10 cellular contexts compared by ENCODE assay signal in genomic region chr6:115838763-115839401, GRCh38.
DNase-seq lines count a peak whose midpoint lies in the region; ATAC-seq and TF ChIP-seq lines count a peak whose summit lies in the region.
"Had no signal": no experiment of that assay in that cellular context is flagged by ENCODE, and none has a peak within 500 bp of the region (broad histone marks: within the 10 kb centered on the region; RNA-seq: fewer than 3 reads in every experiment).

No MANE protein-coding gene starts in this region.

- RAD21 ChIA-PET in HCT116 (lab: Charles Lee; ENCODE audit: low non-redundant PET in 1 of 2, low total read pairs in 2 of 2, uncharacterized antibody in 2 of 2, unreplicated experiment in 2 of 2): no interaction called here

- CTCF ChIA-PET in HCT116 (lab: Charles Lee): interaction anchor here (0.5 to 1.2 kb wide), 4 partner anchors 14 to 30 kb away, joined by 3 to 6 read pairs (median 4); no protein-coding TSS in a partner anchor
- CTCF ChIA-PET in CD4-positive, alpha-beta memory T cell (lab: Charles Lee; ENCODE audit: partially characterized antibody): no interaction called here

- H3K9me3 Mint-ChIP-seq in nephron progenitor cell: peaks cover 16% of the 10 kb centered on the region
- peaks cover 0 to 6% (median 0%) of the 10 kb centered on the region in 8 donors for H3K9me3 Mint-ChIP-seq in CD4-positive, alpha-beta memory T cell

- no peaks in the 10 kb centered on the region for H4K20me1 ChIP-seq in HCT116 (ENCODE audit: insufficient read depth)
- no peaks in the 10 kb centered on the region for H4K20me1 ChIP-seq in Karpas-422 (ENCODE audit: insufficient read depth, low read depth, low read length)

- H3K79me2 ChIP-seq in HCT116 (ENCODE audit: insufficient read depth, low read length): no peaks in the 10 kb centered on the region
- no peaks in the 10 kb centered on the region for H3K79me2 ChIP-seq in Karpas-422 (ENCODE audit: low read length)

- no peak for TF ChIP-seq RAD21 in HCT116 (IDR thresholded peaks at IDR 0.05; ENCODE audit: low read depth)

- no peak overlapping the region for H3K9ac ChIP-seq in HCT116 (ENCODE audit: low read length)
- H3K9ac ChIP-seq in Karpas-422 (ENCODE audit: low read length): no peak overlapping the region

- TF ChIP-seq CTCF in HCT116 (IDR thresholded peaks at IDR 0.05 in 2 of 3, conservative IDR thresholded peaks at IDR 0.05 in 1 of 3; ENCODE audit: borderline replicate concordance in 1 of 3, insufficient read depth in 1 of 3, low read depth in 2 of 3, low read length in 2 of 3) (peak; percentile 23 to 78 (median 67); a peak in 4 of 6 replicates), body of pancreas (IDR thresholded peaks at IDR 0.05) (peak in 6 of 7 experiments; percentile 22 to 45 (median 34)), nephron progenitor cell (IDR thresholded peaks at IDR 0.05) (peak; percentile 41)

- H3K4me1 Mint-ChIP-seq in nephron progenitor cell: no peaks in the 10 kb centered on the region
- H3K4me1 Mint-ChIP-seq in CD4-positive, alpha-beta memory T cell: no peaks in the 10 kb centered on the region

- intact Hi-C loops in HCT116 (cut with micrococcal nuclease): no loop called here
- intact Hi-C loops in body of pancreas (cut with DNase I): no loop called here
- intact Hi-C loops in CD4-positive, alpha-beta memory T cell (cut with micrococcal nuclease): no loop called here

- TF ChIP-seq POLR2A in HCT116 (IDR thresholded peaks at IDR 0.05; ENCODE audit: borderline replicate concordance, extremely low read depth, insufficient read depth, insufficient read length) (no peak), body of pancreas (IDR thresholded peaks at IDR 0.05) (no peak)

- H3K4me2 ChIP-seq in HCT116 (ENCODE audit: low read length): no peak overlapping the region
- no peak overlapping the region for H3K4me2 ChIP-seq in Karpas-422 (ENCODE audit: low read depth, low read length, poor library complexity, severe bottlenecking)

- H3K27me3 ChIP-seq in HCT116 (ENCODE audit: insufficient read depth, low read length) (0 out of 2 replicates have a peak, but pooled peaks cover 4% of the 10 kb centered on the region), Karpas-422 (ENCODE audit: low read length) (no peaks in the 10 kb centered on the region), body of pancreas (no peaks in the 10 kb centered on the region)
- no peaks in the 10 kb centered on the region for H3K27me3 ChIP-seq in CD4-positive, alpha-beta memory T cell (ENCODE audit: insufficient read depth, low read length)

- BruUV-seq in HCT116 (replicated peaks; lab: Mats Ljungman, UMichigan): no TSS peak

- H3K4me3 ChIP-seq in HCT116 (replicated peaks in 1 of 2; ENCODE audit: low read depth in 1 of 2, low read length in 2 of 2): no peak overlapping the region
- no peak overlapping the region for H3K4me3 ChIP-seq in Karpas-422 (ENCODE audit: low read length)
- H3K4me3 ChIP-seq in body of pancreas: no peak overlapping the region
- H3K4me3 ChIP-seq in CD4-positive, alpha-beta memory T cell (ENCODE audit: low read length in 2 of 2): no peak overlapping the region

- no peak overlapping the region for H3K27ac Mint-ChIP-seq in nephron progenitor cell
- no peak overlapping the region for H3K27ac Mint-ChIP-seq in CD4-positive, alpha-beta memory T cell
- H3K27ac Mint-ChIP-seq: stimulated activated naive CD8-positive, alpha-beta T cell treated with anti-CD3 and anti-CD28 coated beads, Interleukin-15, Interleukin-2, amounts not matched to agents 100 ng/mL and 50 ng/mL, for 24 hours had no signal

- H3K36me3 ChIP-seq in HCT116 (ENCODE audit: control insufficient read depth in 1 of 2, insufficient read depth in 2 of 2, low read length in 2 of 2): no peaks in the 10 kb centered on the region
- H3K36me3 ChIP-seq in Karpas-422 (ENCODE audit: insufficient read depth, low read length): no peaks in the 10 kb centered on the region
- H3K36me3 ChIP-seq in body of pancreas (replicated peaks in 1 of 2; ENCODE audit: insufficient read depth in 1 of 2, low read depth in 2 of 2): no peaks in the 10 kb centered on the region
- H3K36me3 ChIP-seq in CD4-positive, alpha-beta memory T cell (ENCODE audit: insufficient read depth, low read length): no peaks in the 10 kb centered on the region

- H3K9me2 ChIP-seq in HCT116 (ENCODE audit: insufficient read depth) (no peaks in the 10 kb centered on the region), Karpas-422 (replicated peaks; ENCODE audit: insufficient read depth, low read length) (no peaks in the 10 kb centered on the region)

- peak; percentile 5 for DNase-seq in stimulated activated CD4-positive, alpha-beta T cell treated with anti-CD3 and anti-CD28 coated beads, Interleukin-15, amount 100 ng/mL, for 24 hours
- no peak for DNase-seq in stimulated activated CD4-positive, alpha-beta T cell treated with anti-CD3 and anti-CD28 coated beads, Interleukin-12 subunit alpha, Interleukin-12 subunit beta, amount 100 ng/mL, for 4 hours
- DNase-seq in HCT116 (ENCODE audit: low read depth, low spot score): peak; percentile 55
- DNase-seq in Karpas-422: peak; percentile 72
- DNase-seq in body of pancreas: peak; percentile 19 to 56 (median 46)
- DNase-seq in nephron progenitor cell: peak; percentile 15
- DNase-seq in CD4-positive, alpha-beta memory T cell: no peak
- DNase-seq in effector CD4-positive, alpha-beta T cell: no peak

- no peak overlapping the region for H3K4me3 Mint-ChIP-seq in nephron progenitor cell
- H3K4me3 Mint-ChIP-seq in CD4-positive, alpha-beta memory T cell: no peak overlapping the region
- H3K4me3 Mint-ChIP-seq: stimulated activated naive CD8-positive, alpha-beta T cell treated with anti-CD3 and anti-CD28 coated beads, Interleukin-15, Interleukin-2, amounts not matched to agents 100 ng/mL and 50 ng/mL, for 24 hours had no signal

- no peaks in the 10 kb centered on the region for H3K27me3 Mint-ChIP-seq in nephron progenitor cell (ENCODE audit: low read depth, poor library complexity)
- no peaks in the 10 kb centered on the region for H3K27me3 Mint-ChIP-seq in CD4-positive, alpha-beta memory T cell
- H3K27me3 Mint-ChIP-seq: stimulated activated naive CD8-positive, alpha-beta T cell treated with anti-CD3 and anti-CD28 coated beads, Interleukin-15, Interleukin-2, amounts not matched to agents 100 ng/mL and 50 ng/mL, for 24 hours had no signal

- POLR2A ChIA-PET in HCT116 (lab: Charles Lee): no interaction called here
- POLR2A ChIA-PET in CD4-positive, alpha-beta memory T cell (lab: Charles Lee; ENCODE audit: partially characterized antibody): no interaction called here

- H3K4me1 ChIP-seq in HCT116 (ENCODE audit: control insufficient read depth in 1 of 2, insufficient read depth in 2 of 2, low read length in 2 of 2): no peaks in the 10 kb centered on the region
- H3K4me1 ChIP-seq in Karpas-422 (ENCODE audit: low read length): no peaks in the 10 kb centered on the region
- no peaks in the 10 kb centered on the region for H3K4me1 ChIP-seq in body of pancreas
- H3K4me1 ChIP-seq in CD4-positive, alpha-beta memory T cell (ENCODE audit: insufficient read depth, low read length): no peaks in the 10 kb centered on the region

- WGBS in body of pancreas, 2 donors: 57 to 59% methylated on average over 3 of the region's 3 CpGs

- no peak overlapping the region for H2AFZ ChIP-seq in HCT116 (ENCODE audit: low read depth, low read length, poor library complexity, severe bottlenecking)
- H2AFZ ChIP-seq in Karpas-422 (ENCODE audit: low read length): no peak overlapping the region

- ATAC-seq in HCT116 (peak; percentile 96), body of pancreas (no peak)

- no peak overlapping the region for H3K27ac ChIP-seq in HCT116 (ENCODE audit: low read depth, low read length)
- no peak overlapping the region for H3K27ac ChIP-seq in Karpas-422 (ENCODE audit: low read length)
- H3K27ac ChIP-seq in body of pancreas: no peak overlapping the region
- H3K27ac ChIP-seq in CD4-positive, alpha-beta memory T cell (ENCODE audit: low read depth, low read length): no peak overlapping the region
- H3K27ac ChIP-seq: epithelial cell of prostate had no signal

- H3K36me3 Mint-ChIP-seq in nephron progenitor cell (ENCODE audit: low read depth): no peaks in the 10 kb centered on the region
- no peaks in the 10 kb centered on the region for H3K36me3 Mint-ChIP-seq in CD4-positive, alpha-beta memory T cell

- H3K9me3 ChIP-seq in HCT116 (ENCODE audit: control insufficient read depth in 1 of 2, insufficient read depth in 1 of 2, low read depth in 1 of 2, low read length in 2 of 2) (no peaks in the 10 kb centered on the region; a peak in 1 of 4 replicates), Karpas-422 (ENCODE audit: low read length) (no peaks in the 10 kb centered on the region), body of pancreas (no peaks in the 10 kb centered on the region)
- no peaks in the 10 kb centered on the region for H3K9me3 ChIP-seq in CD4-positive, alpha-beta memory T cell (ENCODE audit: control insufficient read depth in 1 of 2, low read length in 2 of 2)

TF ChIP-seq in HCT116, 20 proteins besides CTCF, POLR2A, EP300 and RAD21:
- no peak for TF ChIP-seq ZBTB33 (IDR thresholded peaks at IDR 0.05; ENCODE audit: extremely low read depth, insufficient replicate concordance, low read length)
- 0 out of 2 replicates have a peak, but pooled peaks have one; percentile 20 for TF ChIP-seq CBX3 (IDR thresholded peaks at IDR 0.05; ENCODE audit: low read depth)

Comparison
In these comparisons a context has a peak if more than half of its experiments do, and no peak if none do; other contexts are left out.
1. DNase-seq: peak in stimulated activated CD4-positive, alpha-beta T cell treated with anti-CD3 and anti-CD28 coated beads, Interleukin-15, amount 100 ng/mL, for 24 hours (single experiment), HCT116 (single experiment), Karpas-422 (single experiment), body of pancreas (4 of 4) and nephron progenitor cell (single experiment); none in stimulated activated CD4-positive, alpha-beta T cell treated with anti-CD3 and anti-CD28 coated beads, Interleukin-12 subunit alpha, Interleukin-12 subunit beta, amount 100 ng/mL, for 4 hours (single experiment), CD4-positive, alpha-beta memory T cell (0 of 5) and effector CD4-positive, alpha-beta T cell (single experiment).
2. Peak in every context shown above with its lines, with median percentiles within 50 percentile points of each other: CTCF ChIP-seq.